Comparison of ENCODE assay signal across 1 cellular context in genomic region chr11:17214338-17214737, GRCh38.
A peak's percentile ranks its signal among the peaks of the same experiment; 100 is the strongest.
TF ChIP-seq lines count a peak whose summit lies in the region.

No MANE protein-coding gene starts in this region.

TF ChIP-seq in K562, 482 proteins besides CTCF, POLR2A, EP300 and RAD21 (continued from another document and continues in another):
- TF ChIP-seq, protein P1, sequence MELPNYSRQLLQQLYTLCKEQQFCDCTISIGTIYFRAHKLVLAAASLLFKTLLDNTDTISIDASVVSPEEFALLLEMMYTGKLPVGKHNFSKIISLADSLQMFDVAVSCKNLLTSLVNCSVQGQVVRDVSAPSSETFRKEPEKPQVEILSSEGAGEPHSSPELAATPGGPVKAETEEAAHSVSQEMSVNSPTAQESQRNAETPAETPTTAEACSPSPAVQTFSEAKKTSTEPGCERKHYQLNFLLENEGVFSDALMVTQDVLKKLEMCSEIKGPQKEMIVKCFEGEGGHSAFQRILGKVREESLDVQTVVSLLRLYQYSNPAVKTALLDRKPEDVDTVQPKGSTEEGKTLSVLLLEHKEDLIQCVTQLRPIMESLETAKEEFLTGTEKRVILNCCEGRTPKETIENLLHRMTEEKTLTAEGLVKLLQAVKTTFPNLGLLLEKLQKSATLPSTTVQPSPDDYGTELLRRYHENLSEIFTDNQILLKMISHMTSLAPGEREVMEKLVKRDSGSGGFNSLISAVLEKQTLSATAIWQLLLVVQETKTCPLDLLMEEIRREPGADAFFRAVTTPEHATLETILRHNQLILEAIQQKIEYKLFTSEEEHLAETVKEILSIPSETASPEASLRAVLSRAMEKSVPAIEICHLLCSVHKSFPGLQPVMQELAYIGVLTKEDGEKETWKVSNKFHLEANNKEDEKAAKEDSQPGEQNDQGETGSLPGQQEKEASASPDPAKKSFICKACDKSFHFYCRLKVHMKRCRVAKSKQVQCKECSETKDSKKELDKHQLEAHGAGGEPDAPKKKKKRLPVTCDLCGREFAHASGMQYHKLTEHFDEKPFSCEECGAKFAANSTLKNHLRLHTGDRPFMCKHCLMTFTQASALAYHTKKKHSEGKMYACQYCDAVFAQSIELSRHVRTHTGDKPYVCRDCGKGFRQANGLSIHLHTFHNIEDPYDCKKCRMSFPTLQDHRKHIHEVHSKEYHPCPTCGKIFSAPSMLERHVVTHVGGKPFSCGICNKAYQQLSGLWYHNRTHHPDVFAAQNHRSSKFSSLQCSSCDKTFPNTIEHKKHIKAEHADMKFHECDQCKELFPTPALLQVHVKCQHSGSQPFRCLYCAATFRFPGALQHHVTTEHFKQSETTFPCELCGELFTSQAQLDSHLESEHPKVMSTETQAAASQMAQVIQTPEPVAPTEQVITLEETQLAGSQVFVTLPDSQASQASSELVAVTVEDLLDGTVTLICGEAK (IDR thresholded peaks at IDR 0.05), result no peak
- TF ChIP-seq, protein P1 (CRISPR knock-in tag; IDR thresholded peaks at IDR 0.05), result no peak
- no peak for TF ChIP-seq PURB (CRISPR knock-in tag; IDR thresholded peaks at IDR 0.05; ENCODE audit: low read depth)
- TF ChIP-seq HDAC8 (tag; IDR thresholded peaks at IDR 0.05), result no peak
- TF ChIP-seq ERF (CRISPR knock-in tag; IDR thresholded peaks at IDR 0.05), result no peak
- no peak for TF ChIP-seq HNRNPLL (IDR thresholded peaks at IDR 0.05; ENCODE audit: low read depth, low read length, poor library complexity, severe bottlenecking)
- no peak for TF ChIP-seq MEF2D (tag; conservative IDR thresholded peaks at IDR 0.05; ENCODE audit: low read depth)
- TF ChIP-seq SMARCB1 (IDR thresholded peaks at IDR 0.05; ENCODE audit: insufficient read length, low read depth), result no peak
- TF ChIP-seq ZNF134 (CRISPR knock-in tag; conservative IDR thresholded peaks at IDR 0.05), result no peak
- TF ChIP-seq POU5F1 (IDR thresholded peaks at IDR 0.05; ENCODE audit: borderline replicate concordance, low read depth, low read length, partially characterized antibody), result no peak
- no peak for TF ChIP-seq NFE2L1 (tag; IDR thresholded peaks at IDR 0.05; ENCODE audit: borderline replicate concordance, low read depth)
- TF ChIP-seq, protein P2, sequence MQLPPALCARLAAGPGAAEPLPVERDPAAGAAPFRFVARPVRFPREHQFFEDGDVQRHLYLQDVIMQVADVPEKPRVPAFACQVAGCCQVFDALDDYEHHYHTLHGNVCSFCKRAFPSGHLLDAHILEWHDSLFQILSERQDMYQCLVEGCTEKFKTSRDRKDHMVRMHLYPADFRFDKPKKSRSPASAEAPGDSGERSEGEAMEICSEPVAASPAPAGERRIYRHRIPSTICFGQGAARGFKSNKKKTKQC (CRISPR knock-in tag; IDR thresholded peaks at IDR 0.05), result no peak
- no peak for TF ChIP-seq ETV1 (tag; conservative IDR thresholded peaks at IDR 0.05; ENCODE audit: low read depth)
- no peak for TF ChIP-seq HMG20A (CRISPR knock-in tag; conservative IDR thresholded peaks at IDR 0.05)
- no peak for TF ChIP-seq STAG1 (CRISPR knock-in tag; IDR thresholded peaks at IDR 0.05; ENCODE audit: borderline replicate concordance)
- peak; percentile 39; the same call in 1 of the 2 replicates for TF ChIP-seq TRIM28 (IDR thresholded peaks at IDR 0.05)
- TF ChIP-seq MED1 (CRISPR knock-in tag; IDR thresholded peaks at IDR 0.05; ENCODE audit: borderline replicate concordance), result no peak
- no peak for TF ChIP-seq SIN3B (IDR thresholded peaks at IDR 0.05; ENCODE audit: low read depth)
- no peak for TF ChIP-seq ZNF778 (CRISPR knock-in tag; IDR thresholded peaks at IDR 0.05)
- peak; percentile 71 for TF ChIP-seq BCOR (IDR thresholded peaks at IDR 0.05)
- TF ChIP-seq ZFP30 (CRISPR knock-in tag; IDR thresholded peaks at IDR 0.05; ENCODE audit: borderline replicate concordance), result no peak
- TF ChIP-seq ZNF124 (CRISPR knock-in tag; IDR thresholded peaks at IDR 0.05), result no peak
- TF ChIP-seq SETDB1 (IDR thresholded peaks at IDR 0.05; ENCODE audit: low read length), result no peak
- TF ChIP-seq BRF1 (IDR thresholded peaks at IDR 0.05; ENCODE audit: borderline replicate concordance, extremely low read depth, insufficient read length), result no peak
- TF ChIP-seq ZNF407 (IDR thresholded peaks at IDR 0.05; ENCODE audit: low read depth), result no peak
- no peak for TF ChIP-seq RBM15 (IDR thresholded peaks at IDR 0.05; ENCODE audit: insufficient read depth, low read length)
- TF ChIP-seq E2F6 (IDR thresholded peaks at IDR 0.05; ENCODE audit: borderline replicate concordance in 1 of 2, extremely low read depth in 1 of 2, insufficient read depth in 1 of 2, insufficient read length in 1 of 2, low read depth in 1 of 2, low read length in 1 of 2, poor library complexity in 1 of 2, severe bottlenecking in 1 of 2), result no peak
- no peak for TF ChIP-seq BCLAF1 (IDR thresholded peaks at IDR 0.05; ENCODE audit: borderline replicate concordance in 1 of 2, control insufficient read depth in 1 of 2, low read depth in 2 of 2, low read length in 1 of 2)
- TF ChIP-seq, protein P3, sequence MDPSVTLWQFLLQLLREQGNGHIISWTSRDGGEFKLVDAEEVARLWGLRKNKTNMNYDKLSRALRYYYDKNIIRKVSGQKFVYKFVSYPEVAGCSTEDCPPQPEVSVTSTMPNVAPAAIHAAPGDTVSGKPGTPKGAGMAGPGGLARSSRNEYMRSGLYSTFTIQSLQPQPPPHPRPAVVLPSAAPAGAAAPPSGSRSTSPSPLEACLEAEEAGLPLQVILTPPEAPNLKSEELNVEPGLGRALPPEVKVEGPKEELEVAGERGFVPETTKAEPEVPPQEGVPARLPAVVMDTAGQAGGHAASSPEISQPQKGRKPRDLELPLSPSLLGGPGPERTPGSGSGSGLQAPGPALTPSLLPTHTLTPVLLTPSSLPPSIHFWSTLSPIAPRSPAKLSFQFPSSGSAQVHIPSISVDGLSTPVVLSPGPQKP (CRISPR knock-in tag; IDR thresholded peaks at IDR 0.05), result no peak
- no peak for TF ChIP-seq U2AF2 (optimal IDR thresholded peaks at IDR 0.05; ENCODE audit: low read depth, low read length)
- no peak for TF ChIP-seq JUN (IDR thresholded peaks at IDR 0.05; ENCODE audit: borderline replicate concordance, low read depth, low read length)
- TF ChIP-seq JUN (CRISPR knock-in tag; IDR thresholded peaks at IDR 0.05; ENCODE audit: borderline replicate concordance), result no peak
- TF ChIP-seq SREBF2 (CRISPR knock-in tag; IDR thresholded peaks at IDR 0.05), result no peak
- no peak for TF ChIP-seq CBFA2T3 (IDR thresholded peaks at IDR 0.05)
- TF ChIP-seq, protein P4, sequence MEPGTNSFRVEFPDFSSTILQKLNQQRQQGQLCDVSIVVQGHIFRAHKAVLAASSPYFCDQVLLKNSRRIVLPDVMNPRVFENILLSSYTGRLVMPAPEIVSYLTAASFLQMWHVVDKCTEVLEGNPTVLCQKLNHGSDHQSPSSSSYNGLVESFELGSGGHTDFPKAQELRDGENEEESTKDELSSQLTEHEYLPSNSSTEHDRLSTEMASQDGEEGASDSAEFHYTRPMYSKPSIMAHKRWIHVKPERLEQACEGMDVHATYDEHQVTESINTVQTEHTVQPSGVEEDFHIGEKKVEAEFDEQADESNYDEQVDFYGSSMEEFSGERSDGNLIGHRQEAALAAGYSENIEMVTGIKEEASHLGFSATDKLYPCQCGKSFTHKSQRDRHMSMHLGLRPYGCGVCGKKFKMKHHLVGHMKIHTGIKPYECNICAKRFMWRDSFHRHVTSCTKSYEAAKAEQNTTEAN (CRISPR knock-in tag; IDR thresholded peaks at IDR 0.05), result no peak
- 0 out of 3 replicates have a peak, but pooled peaks of 1 of the 2 experiments have one; percentile 74 for TF ChIP-seq CBX3 (IDR thresholded peaks at IDR 0.05; ENCODE audit: borderline replicate concordance in 1 of 2, low read length in 2 of 2)
